In genomic region chr5:1228121-1228520, GRCh38 we compare ENCODE assay signal across 14 cellular contexts.
DNase-seq lines count a peak whose midpoint lies in the region; ATAC-seq and TF ChIP-seq lines count a peak whose summit lies in the region.
"Had no signal": no experiment of that assay in that cellular context is flagged by ENCODE, and none has a peak within 500 bp of the region (broad histone marks: within the 10 kb centered on the region; RNA-seq: fewer than 3 reads in every experiment).

No MANE protein-coding gene starts in this region.

- H3K27ac Mint-ChIP-seq in stimulated activated naive B cell treated with anti-CD40 and anti-IgM and Interleukin-4, amounts not matched to agents 10 μg/mL and 1 μg/mL and 100 μg/mL, for 72 hours: peak overlapping the region; percentile 2
- H3K27ac Mint-ChIP-seq in activated naive CD4-positive, alpha-beta T cell treated with anti-CD3 and anti-CD28 coated beads, Interleukin-2, amount 10 ng/mL, durations not matched to agents 7 days and 5 days: no peak overlapping the region
- H3K27ac Mint-ChIP-seq: CD8-positive, alpha-beta memory T cell had no signal

- peak overlapping the region; percentile 54 for H3K27ac ChIP-seq in VCaP
- H3K27ac ChIP-seq: 22Rv1 had no signal

- peaks cover 23 to 31% of the 10 kb centered on the region in 2 donors for H3K27me3 Mint-ChIP-seq in stimulated activated naive B cell treated with anti-CD40 and anti-IgM and Interleukin-4, amounts not matched to agents 10 μg/mL and 1 μg/mL and 100 μg/mL, for 72 hours
- peaks cover 56% of the 10 kb centered on the region for H3K27me3 Mint-ChIP-seq in activated naive CD4-positive, alpha-beta T cell treated with anti-CD3 and anti-CD28 coated beads, Interleukin-2, amount 10 ng/mL, durations not matched to agents 7 days and 5 days

- no peak for TF ChIP-seq CTCF in VCaP (conservative IDR thresholded peaks at IDR 0.05)

- no peaks in the 10 kb centered on the region for H3K36me3 Mint-ChIP-seq in stimulated activated naive B cell treated with anti-CD40 and anti-IgM and Interleukin-4, amounts not matched to agents 10 μg/mL and 1 μg/mL and 100 μg/mL, for 72 hours
- no peaks in the 10 kb centered on the region for H3K36me3 Mint-ChIP-seq in activated naive CD4-positive, alpha-beta T cell treated with anti-CD3 and anti-CD28 coated beads, Interleukin-2, amount 10 ng/mL, durations not matched to agents 7 days and 5 days
- H3K36me3 Mint-ChIP-seq: CD8-positive, alpha-beta memory T cell had no signal

- H3K4me1 Mint-ChIP-seq in stimulated activated naive B cell treated with anti-CD40 and anti-IgM and Interleukin-4, amounts not matched to agents 10 μg/mL and 1 μg/mL and 100 μg/mL, for 72 hours: peaks cover 3 to 6% of the 10 kb centered on the region in 2 donors
- peaks cover 31% of the 10 kb centered on the region for H3K4me1 Mint-ChIP-seq in activated naive CD4-positive, alpha-beta T cell treated with anti-CD3 and anti-CD28 coated beads, Interleukin-2, amount 10 ng/mL, durations not matched to agents 7 days and 5 days

- no peaks in the 10 kb centered on the region for H3K9me3 Mint-ChIP-seq in stimulated activated naive B cell treated with anti-CD40 and anti-IgM and Interleukin-4, amounts not matched to agents 10 μg/mL and 1 μg/mL and 100 μg/mL, for 72 hours
- H3K9me3 Mint-ChIP-seq in activated naive CD4-positive, alpha-beta T cell treated with anti-CD3 and anti-CD28 coated beads, Interleukin-2, amount 10 ng/mL, durations not matched to agents 7 days and 5 days: no peaks in the 10 kb centered on the region
- H3K9me3 Mint-ChIP-seq: CD8-positive, alpha-beta memory T cell had no signal

- no peak overlapping the region for H3K4me3 Mint-ChIP-seq in stimulated activated naive B cell treated with anti-CD40 and anti-IgM and Interleukin-4, amounts not matched to agents 10 μg/mL and 1 μg/mL and 100 μg/mL, for 72 hours
- H3K4me3 Mint-ChIP-seq in activated naive CD4-positive, alpha-beta T cell treated with anti-CD3 and anti-CD28 coated beads, Interleukin-2, amount 10 ng/mL, durations not matched to agents 7 days and 5 days: no peak overlapping the region
- H3K4me3 Mint-ChIP-seq: CD8-positive, alpha-beta memory T cell had no signal

- DNase-seq in NCI-H510A (lab: John Stamatoyannopoulos, UW) (peak; percentile 60), NCI-H510A treated with DMSO at 0.1 percent for 48 hours (lab: John Stamatoyannopoulos, UW) (no peak), NCI-H2171 treated with DMSO at 0.1 percent for 48 hours (lab: John Stamatoyannopoulos, UW) (peak; percentile 62)
- no peak for DNase-seq in stimulated activated naive B cell treated with anti-CD40 and anti-IgM and Interleukin-4, amounts not matched to agents 10 μg/mL and 1 μg/mL and 100 μg/mL, for 72 hours
- no peak for DNase-seq in activated CD4-positive, alpha-beta T cell treated with anti-CD3 and anti-CD28 coated beads, Interleukin-2, amount 50 U/mL, for 1 hour
- no peak for DNase-seq in activated naive CD4-positive, alpha-beta T cell treated with anti-CD3 and anti-CD28 coated beads, Interleukin-2, amount 10 ng/mL, durations not matched to agents 7 days and 5 days
- DNase-seq: CD8-positive, alpha-beta memory T cell; KG1; NCI-H1105 treated with DMSO at 0.1 percent for 48 hours; NCI-H226; T-helper 1 cell had no signal

- CTCF ChIA-PET in activated naive CD4-positive, alpha-beta T cell treated with anti-CD3 and anti-CD28 coated beads, Interleukin-2, amount 10 ng/mL, durations not matched to agents 7 days and 5 days (lab: Charles Lee): no interaction called here

- no peak for ATAC-seq in stimulated activated naive B cell treated with anti-CD40 and anti-IgM and Interleukin-4, amounts not matched to agents 10 μg/mL and 1 μg/mL and 100 μg/mL, for 72 hours (replicated peaks)
- ATAC-seq in HG03565 (IDR thresholded peaks at IDR 0.05; ENCODE audit: unreplicated experiment): no peak

Comparison
In these comparisons a context has a peak if more than half of its experiments do, and no peak if none do; other contexts are left out.
1. DNase-seq: peak in NCI-H510A (single experiment) and NCI-H2171 treated with DMSO at 0.1 percent for 48 hours (single experiment); none in NCI-H510A treated with DMSO at 0.1 percent for 48 hours (single experiment), stimulated activated naive B cell treated with anti-CD40 and anti-IgM and Interleukin-4, amounts not matched to agents 10 μg/mL and 1 μg/mL and 100 μg/mL, for 72 hours (single experiment), activated CD4-positive, alpha-beta T cell treated with anti-CD3 and anti-CD28 coated beads, Interleukin-2, amount 50 U/mL, for 1 hour (single experiment) and activated naive CD4-positive, alpha-beta T cell treated with anti-CD3 and anti-CD28 coated beads, Interleukin-2, amount 10 ng/mL, durations not matched to agents 7 days and 5 days (single experiment).